8 cellular contexts compared by ENCODE assay signal in the genomic region with DNA sequence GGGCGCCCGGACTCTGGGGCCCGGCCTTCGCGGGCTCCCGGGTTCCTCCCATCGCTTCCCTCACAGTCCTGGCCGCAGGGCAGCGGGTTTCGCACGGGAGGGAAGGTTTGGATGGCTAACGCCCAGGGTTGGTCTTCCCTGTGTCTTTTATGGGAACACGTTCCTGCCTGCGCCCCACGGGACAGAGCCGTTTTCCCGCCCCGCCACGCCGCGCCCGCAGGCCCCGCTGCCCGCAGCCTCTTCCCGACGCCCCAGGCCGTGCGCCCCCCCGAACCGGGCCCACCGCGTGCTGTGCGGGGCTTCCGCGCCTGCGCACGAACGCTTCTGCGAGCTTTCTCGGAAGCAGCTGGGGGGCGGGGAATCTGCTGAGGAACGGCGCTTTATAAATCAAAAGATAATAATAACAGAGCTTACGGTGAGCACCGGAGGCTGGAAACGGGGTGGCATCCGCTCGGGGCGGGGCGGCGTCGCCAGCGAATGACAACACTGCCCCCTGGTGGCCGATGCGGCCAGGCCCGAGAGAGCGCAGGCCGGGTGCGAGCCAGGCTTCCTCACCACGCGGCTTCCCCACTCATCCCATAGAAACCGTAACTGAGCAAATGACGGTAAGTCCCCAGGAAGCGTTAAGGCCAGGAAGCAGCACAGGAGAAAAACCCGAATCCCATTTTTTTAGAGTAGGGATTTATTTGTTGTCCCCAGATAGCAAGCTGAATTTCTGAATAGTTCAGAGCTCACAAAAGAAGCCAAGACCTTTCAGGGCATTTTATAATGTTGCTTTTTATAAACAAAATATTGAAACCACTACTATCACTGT.
DNase-seq lines count a peak whose midpoint lies in the region; ATAC-seq and TF ChIP-seq lines count a peak whose summit lies in the region.

No MANE protein-coding gene starts in this region.

- no peak overlapping the region for H3K27ac ChIP-seq in Peyer's patch

- no peaks in the 10 kb centered on the region for H3K27me3 ChIP-seq in Peyer's patch

- DNase-seq in C1 segment of cervical spinal cord (lab: John Stamatoyannopoulos, UW) (peak in 13 of 14 donors; percentile 24 to 84 (median 58)), GM20000 (ENCODE audit: low spot score) (peak; percentile 89), Peyer's patch (peak; percentile 62 to 88 (median 87)), fibroblast of peridontal ligament (ENCODE audit: extremely low read depth) (peak; percentile 75)
- DNase-seq in Jurkat, Clone E6-1 (ENCODE audit: low read depth, low spot score), result peak; percentile 81
- peak; percentile 70 to 80 for DNase-seq in activated T-helper 1 cell treated with anti-CD3 and anti-CD28 coated beads, Interleukin-2, amount 50 U/mL, for 16 hours (ENCODE audit: low read depth in 1 of 2, low spot score in 1 of 2)
- peak; percentile 57 to 89 (median 82) for DNase-seq in naive thymus-derived CD8-positive, alpha-beta T cell
- DNase-seq in stimulated activated effector memory CD8-positive, alpha-beta T cell treated with anti-CD3 and anti-CD28 coated beads, Interleukin-12 subunit alpha, Interleukin-12 subunit beta, amount 100 ng/mL, for 72 hours (ENCODE audit: low spot score in 2 of 2), result peak; percentile 83 to 91

- TF ChIP-seq CTCF in GM20000 (IDR thresholded peaks at IDR 0.05; ENCODE audit: extremely low read depth, missing control alignments), result peak; percentile 96
- peak; percentile 57 to 99 (median 92) for TF ChIP-seq CTCF in Peyer's patch (IDR thresholded peaks at IDR 0.05)

- no peaks in the 10 kb centered on the region for H3K9me3 Mint-ChIP-seq in naive thymus-derived CD8-positive, alpha-beta T cell
- H3K9me3 Mint-ChIP-seq in stimulated activated effector memory CD8-positive, alpha-beta T cell treated with anti-CD3 and anti-CD28 coated beads, Interleukin-12 subunit alpha, Interleukin-12 subunit beta, amount 100 ng/mL, for 72 hours, result no peaks in the 10 kb centered on the region

- peaks cover 0 to 10% (median 4%) of the 10 kb centered on the region in 4 donors for H3K4me1 ChIP-seq in Peyer's patch

- peak; percentile 98 to 99 for ATAC-seq in naive thymus-derived CD8-positive, alpha-beta T cell
- peak; percentile 89 for ATAC-seq in stimulated activated effector memory CD8-positive, alpha-beta T cell treated with anti-CD3 and anti-CD28 coated beads, Interleukin-12 subunit alpha, Interleukin-12 subunit beta, amount 100 ng/mL, for 72 hours

- H3K27me3 Mint-ChIP-seq in naive thymus-derived CD8-positive, alpha-beta T cell, result peaks cover 2 to 29% (median 16%) of the 10 kb centered on the region in 5 donors

- H3K4me1 Mint-ChIP-seq in naive thymus-derived CD8-positive, alpha-beta T cell, result peaks cover 2 to 10% (median 6%) of the 10 kb centered on the region in 4 donors
- no peaks in the 10 kb centered on the region for H3K4me1 Mint-ChIP-seq in stimulated activated effector memory CD8-positive, alpha-beta T cell treated with anti-CD3 and anti-CD28 coated beads, Interleukin-12 subunit alpha, Interleukin-12 subunit beta, amount 100 ng/mL, for 72 hours

- H3K4me3 Mint-ChIP-seq in naive thymus-derived CD8-positive, alpha-beta T cell, result peak overlapping the region; percentile 63 to 88 (median 77)
- peak overlapping the region; percentile 62 for H3K4me3 Mint-ChIP-seq in stimulated activated effector memory CD8-positive, alpha-beta T cell treated with anti-CD3 and anti-CD28 coated beads, Interleukin-12 subunit alpha, Interleukin-12 subunit beta, amount 100 ng/mL, for 72 hours

- no peaks in the 10 kb centered on the region for H3K36me3 ChIP-seq in Peyer's patch

- no peaks in the 10 kb centered on the region for H3K36me3 Mint-ChIP-seq in naive thymus-derived CD8-positive, alpha-beta T cell
- no peaks in the 10 kb centered on the region for H3K36me3 Mint-ChIP-seq in stimulated activated effector memory CD8-positive, alpha-beta T cell treated with anti-CD3 and anti-CD28 coated beads, Interleukin-12 subunit alpha, Interleukin-12 subunit beta, amount 100 ng/mL, for 72 hours

- H3K9me3 ChIP-seq in Peyer's patch, result no peaks in the 10 kb centered on the region

- H3K27ac Mint-ChIP-seq in naive thymus-derived CD8-positive, alpha-beta T cell, result peak overlapping the region in 6 of 10 donors; percentile 29 to 79 (median 58)
- H3K27ac Mint-ChIP-seq in stimulated activated effector memory CD8-positive, alpha-beta T cell treated with anti-CD3 and anti-CD28 coated beads, Interleukin-12 subunit alpha, Interleukin-12 subunit beta, amount 100 ng/mL, for 72 hours, result no peak overlapping the region

- POLR2A ChIA-PET in naive thymus-derived CD8-positive, alpha-beta T cell (lab: Charles Lee), result interaction anchor here (1.4 kb wide), 1 partner anchor 1038 kb away, joined by 4 read pairs; no protein-coding TSS in a partner anchor

- peak overlapping the region; percentile 33 for H3K4me3 ChIP-seq in Jurkat, Clone E6-1 (ENCODE audit: low read length)
- H3K4me3 ChIP-seq in Peyer's patch, result peak overlapping the region; percentile 23 to 59 (median 52)

- no peak for TF ChIP-seq POLR2A in Peyer's patch (IDR thresholded peaks at IDR 0.05)
